15 cellular contexts compared by ENCODE assay signal in the genomic region with DNA sequence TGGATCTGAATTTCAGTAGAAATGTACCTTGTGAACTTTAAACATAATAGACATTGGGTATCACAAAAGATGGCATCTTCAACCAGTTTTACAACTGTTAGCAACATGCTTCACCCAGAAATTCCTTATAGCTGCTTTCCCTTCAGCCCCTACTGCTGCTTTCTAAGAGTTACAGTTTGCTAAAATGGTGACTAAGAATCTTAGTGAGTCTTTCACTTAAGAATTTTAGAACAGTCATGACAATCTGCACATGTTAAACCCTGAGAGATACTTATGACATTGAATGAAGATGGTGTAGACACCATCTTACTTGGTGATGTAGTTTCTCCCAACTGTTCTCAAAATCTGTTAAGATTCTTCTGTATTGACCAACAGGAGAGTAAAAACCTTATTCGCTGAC.
"Had no signal": no experiment of that assay in that cellular context is flagged by ENCODE, and none has a peak within 500 bp of the region (broad histone marks: within the 10 kb centered on the region; RNA-seq: fewer than 3 reads in every experiment).

No MANE protein-coding gene starts in this region.

- H3K9me3 ChIP-seq: upper lobe of left lung had no signal

- ATAC-seq: activated T-helper 17 cell treated with anti-CD3 and anti-CD28 coated beads, Interleukin-2, amount 50 U/mL, for 72 hours; left lung; natural killer cell; sciatic nerve; stimulated activated naive CD8-positive, alpha-beta T cell treated with anti-CD3 and anti-CD28 coated beads, Interleukin-15, Interleukin-2, amounts not matched to agents 100 U/mL and 50 U/mL, for 24 hours had no signal

- H3K4me3 ChIP-seq: left lung, upper lobe of left lung had no signal

- DNase-seq: activated B cell treated with CpG ODN at 0.5 μM for 24 hours; activated CD4-positive, alpha-beta T cell treated with anti-CD3 and anti-CD28 coated beads, Interleukin-2, amount 10 ng/mL, durations not matched to agents 24 days and 14 days; activated naive CD4-positive, alpha-beta T cell treated with anti-CD3 and anti-CD28 coated beads, Interleukin-2, amount 10 ng/mL, durations not matched to agents 7 days and 5 days; foreskin melanocyte; head of caudate nucleus; left lung; natural killer cell; nucleus accumbens; stimulated activated CD4-positive, alpha-beta T cell treated with anti-CD3 and anti-CD28 coated beads, Interleukin-2, amount 100 ng/mL, for 48 hours; stimulated activated CD8-positive, alpha-beta memory T cell treated with anti-CD3 and anti-CD28 coated beads, Interleukin-4, amount 100 ng/mL, for 48 hours; stimulated activated naive CD8-positive, alpha-beta T cell treated with anti-CD3 and anti-CD28 coated beads, Interleukin-15, Interleukin-2, amounts not matched to agents 100 U/mL and 50 U/mL, for 24 hours; upper lobe of left lung had no signal

- H3K27ac ChIP-seq: left lung, upper lobe of left lung had no signal

- FAIRE-seq: islet of Langerhans had no signal

- H3K36me3 ChIP-seq: left lung, upper lobe of left lung had no signal
